Comparison of ENCODE assay signal across 33 cellular contexts in genomic region chr10:91616124-91616523, GRCh38. TPM values are rescaled to one million over a fixed set of nuclear protein-coding genes. Genes with fewer than 3 reads are reported as not detected.
DNase-seq lines count a peak whose midpoint lies in the region; ATAC-seq and TF ChIP-seq lines count a peak whose summit lies in the region.
"Had no signal": no experiment of that assay in that cellular context is flagged by ENCODE, and none has a peak within 500 bp of the region (broad histone marks: within the 10 kb centered on the region; RNA-seq: fewer than 3 reads in every experiment).

No MANE protein-coding gene starts in this region.

- H3K9me3 ChIP-seq in gastrocnemius medialis (no peaks in the 10 kb centered on the region), upper lobe of right lung (no peaks in the 10 kb centered on the region), right atrium auricular region (no peaks in the 10 kb centered on the region)
- H3K9me3 ChIP-seq: BLaER1, ovary, SJSA1, spleen had no signal

- H3K36me3 ChIP-seq in gastrocnemius medialis = no peaks in the 10 kb centered on the region
- H3K36me3 ChIP-seq in upper lobe of right lung = no peaks in the 10 kb centered on the region
- H3K36me3 ChIP-seq in right atrium auricular region = peaks cover 8% of the 10 kb centered on the region
- H3K36me3 ChIP-seq: BLaER1, ovary, SJSA1, spleen, tibial nerve had no signal

- peak overlapping the region; percentile 67 to 94 (median 81) for H3K27ac ChIP-seq in gastrocnemius medialis
- no peak overlapping the region for H3K27ac ChIP-seq in upper lobe of right lung
- no peak overlapping the region for H3K27ac ChIP-seq in right atrium auricular region
- H3K27ac ChIP-seq: BLaER1, HL-60, ovary, SJSA1, spleen, tibial nerve, VCaP had no signal

- H3K4me1 ChIP-seq in gastrocnemius medialis = peaks cover 23 to 38% of the 10 kb centered on the region in 2 donors
- H3K4me1 ChIP-seq in upper lobe of right lung = no peaks in the 10 kb centered on the region
- peaks cover 0 to 25% of the 10 kb centered on the region in 2 donors for H3K4me1 ChIP-seq in right atrium auricular region
- H3K4me1 ChIP-seq: BLaER1, spleen had no signal

- ATAC-seq in gastrocnemius medialis = no peak
- no peak for ATAC-seq in upper lobe of right lung
- no peak for ATAC-seq in stimulated activated naive CD8-positive, alpha-beta T cell treated with anti-CD3 and anti-CD28 coated beads, Interleukin-15, Interleukin-2, amounts not matched to agents 100 U/mL and 50 U/mL, for 24 hours
- ATAC-seq: activated CD4-positive, alpha-beta T cell treated with anti-CD3 and anti-CD28 coated beads for 36 hours; activated CD8-positive, alpha-beta T cell treated with anti-CD3 and anti-CD28 coated beads, Interleukin-2, amount 10 ng/mL, durations not matched to agents 7 days and 5 days; left cardiac atrium; natural killer cell treated with Interleukin-12 subunit alpha and Interleukin-12 subunit beta and Interleukin-15 and Interleukin-18, amount 100 ng/mL, for 72 hours had no signal

- no peak for TF ChIP-seq RAD21 in Ishikawa (IDR thresholded peaks at IDR 0.05; ENCODE audit: low read depth)

- intact Hi-C loops in gastrocnemius medialis (cut with DNase I; ENCODE audit: low total_unique reads) (no loop called here), upper lobe of right lung (cut with DNase I) (no loop called here)

- TF ChIP-seq EP300 in Ishikawa (IDR thresholded peaks at IDR 0.05; ENCODE audit: borderline replicate concordance) = no peak

- no peak for TF ChIP-seq POLR2A in gastrocnemius medialis (IDR thresholded peaks at IDR 0.05)

- TF ChIP-seq CTCF in fibroblast of the aortic adventitia (IDR thresholded peaks at IDR 0.05; ENCODE audit: insufficient read depth, low read length) = no peak
- TF ChIP-seq CTCF in gastrocnemius medialis (IDR thresholded peaks at IDR 0.05 in 4 of 5, conservative IDR thresholded peaks at IDR 0.05 in 1 of 5) = no peak
- TF ChIP-seq CTCF in upper lobe of right lung (IDR thresholded peaks at IDR 0.05) = no peak
- TF ChIP-seq CTCF in right atrium auricular region (IDR thresholded peaks at IDR 0.05) = no peak

- in situ Hi-C loops in gastrocnemius medialis (cut with MboI; ENCODE audit: low sequenced_read_pairs in 4 of 4) = no loop called here

- DNase-seq in astrocyte of the hippocampus (ENCODE audit: low read depth, low spot score) (peak; percentile 66), fibroblast of the aortic adventitia (ENCODE audit: low read depth) (peak; percentile 65), gastrocnemius medialis (no peak), upper lobe of right lung (no peak), right atrium auricular region (ENCODE audit: low spot score) (no peak)
- no peak for DNase-seq in stimulated activated CD4-positive, alpha-beta T cell treated with anti-CD3 and anti-CD28 coated beads, Interleukin-2, amount 100 ng/mL, for 48 hours
- DNase-seq in stimulated activated naive CD8-positive, alpha-beta T cell treated with anti-CD3 and anti-CD28 coated beads, Interleukin-15, Interleukin-2, amounts not matched to agents 100 U/mL and 50 U/mL, for 24 hours = no peak
- DNase-seq: activated CD4-positive, alpha-beta T cell treated with anti-CD3 and anti-CD28 coated beads for 36 hours; activated CD8-positive, alpha-beta T cell treated with anti-CD3 and anti-CD28 coated beads, Interleukin-2, amount 10 ng/mL, durations not matched to agents 7 days and 5 days; activated naive CD4-positive, alpha-beta T cell treated with anti-CD3 and anti-CD28 coated beads, Interleukin-2, amount 50 U/mL, for 16 hours; amniotic stem cell; cortex of kidney; DMS153; effector memory CD4-positive, alpha-beta T cell; hypothalamus; Karpas-422; left cardiac atrium; MV-4-11; NCI-H146; NCI-H345; NCI-H774; ovary; retina; spleen; T-helper 9 cell had no signal

- H3K27me3 ChIP-seq in gastrocnemius medialis (no peaks in the 10 kb centered on the region), upper lobe of right lung (no peaks in the 10 kb centered on the region), right atrium auricular region (no peaks in the 10 kb centered on the region)
- H3K27me3 ChIP-seq: BLaER1, ovary, SJSA1, tibial nerve had no signal

- no peak overlapping the region for H3K4me3 ChIP-seq in fibroblast of the aortic adventitia (ENCODE audit: low read depth, low read length)
- no peak overlapping the region for H3K4me3 ChIP-seq in gastrocnemius medialis
- H3K4me3 ChIP-seq in upper lobe of right lung = no peak overlapping the region
- no peak overlapping the region for H3K4me3 ChIP-seq in right atrium auricular region
- H3K4me3 ChIP-seq: BLaER1, lung, ovary, SJSA1, spleen, tibial nerve had no signal

TF ChIP-seq in Ishikawa, 13 proteins besides CTCF, POLR2A, EP300 and RAD21:
- TF ChIP-seq YY1 (IDR thresholded peaks at IDR 0.05; ENCODE audit: low read depth) = no peak
- TF ChIP-seq, protein P1, sequence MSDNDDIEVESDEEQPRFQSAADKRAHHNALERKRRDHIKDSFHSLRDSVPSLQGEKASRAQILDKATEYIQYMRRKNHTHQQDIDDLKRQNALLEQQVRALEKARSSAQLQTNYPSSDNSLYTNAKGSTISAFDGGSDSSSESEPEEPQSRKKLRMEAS (IDR thresholded peaks at IDR 0.05) = 0 out of 2 replicates have a peak, but pooled peaks have one; percentile 17
TF ChIP-seq in Ishikawa: peak in this region for 1.

RNA-seq across cellular contexts. Expression of gene PPP1R3C, which starts 16.7 kb away (rescaled TPM):
- total RNA-seq in fibroblast of the aortic adventitia (ENCODE audit: low replicate concordance) (41.1 and 92.6 TPM in 2 replicates), gastrocnemius medialis (10 to 100 TPM in 3 of 4 donors, 1 to 10 TPM in 1; 6.6 to 90.7 (median 65.5) TPM), upper lobe of right lung (15.1 TPM), right atrium auricular region (100 to 1,000 TPM in 1 of 2 donors, 10 to 100 TPM in 1; 58.0 to 250 TPM)
- total RNA-seq: activated CD8-positive, alpha-beta T cell treated with anti-CD3 and anti-CD28 coated beads, Interleukin-2, amount 10 ng/mL, durations not matched to agents 7 days and 5 days; natural killer cell treated with Interleukin-12 subunit alpha and Interleukin-12 subunit beta and Interleukin-15 and Interleukin-18, amount 100 ng/mL, for 72 hours had no signal

Comparison
In these comparisons a context has a peak if more than half of its experiments do, and no peak if none do; other contexts are left out.
1. DNase-seq: peak in astrocyte of the hippocampus (single experiment) and fibroblast of the aortic adventitia (single experiment); none in gastrocnemius medialis (0 of 2), stimulated activated CD4-positive, alpha-beta T cell treated with anti-CD3 and anti-CD28 coated beads, Interleukin-2, amount 100 ng/mL, for 48 hours (0 of 2), upper lobe of right lung (single experiment), stimulated activated naive CD8-positive, alpha-beta T cell treated with anti-CD3 and anti-CD28 coated beads, Interleukin-15, Interleukin-2, amounts not matched to agents 100 U/mL and 50 U/mL, for 24 hours (single experiment) and right atrium auricular region (single experiment).
2. H3K27ac ChIP-seq: peak in gastrocnemius medialis (4 of 4); none in upper lobe of right lung (single experiment) and right atrium auricular region (0 of 2).